2 cellular contexts compared by ENCODE assay signal in genomic region chr4:80247484-80247883, GRCh38. TPM values are rescaled to one million over a fixed set of nuclear protein-coding genes. Genes with fewer than 3 reads are reported as not detected.
"Had no signal": no experiment of that assay in that cellular context is flagged by ENCODE, and none has a peak within 500 bp of the region (broad histone marks: within the 10 kb centered on the region; RNA-seq: fewer than 3 reads in every experiment).

No MANE protein-coding gene starts in this region.

RNA-seq across cellular contexts. Expression of gene FGF5, which starts 19.0 kb away (rescaled TPM):
- total RNA-seq: MCF 10A, NCI-H460 had no signal
